Comparison of ENCODE assay signal across 11 cellular contexts in genomic region chr1:153612111-153612754, GRCh38. TPM values are rescaled to one million over a fixed set of nuclear protein-coding genes. Genes with fewer than 3 reads are reported as not detected.
A peak's percentile ranks its signal among the peaks of the same experiment; 100 is the strongest.
DNase-seq lines count a peak whose midpoint lies in the region; ATAC-seq and TF ChIP-seq lines count a peak whose summit lies in the region.
"Had no signal": no experiment of that assay in that cellular context is flagged by ENCODE, and none has a peak within 500 bp of the region (broad histone marks: within the 10 kb centered on the region; RNA-seq: fewer than 3 reads in every experiment).

No MANE protein-coding gene starts in this region.

- peak overlapping the region; percentile 94 for H3K27ac Mint-ChIP-seq in MCF 10A (ENCODE audit: low read depth, unreplicated experiment)
- H3K27ac Mint-ChIP-seq: immature natural killer cell had no signal

- H3K27me3 Mint-ChIP-seq in MCF 10A (ENCODE audit: insufficient read depth, unreplicated experiment), result no peaks in the 10 kb centered on the region

- H3K4me3 ChIP-seq in iPS-20b (ENCODE audit: low read length), result peak overlapping the region; percentile 53; the same call in 1 of the 2 replicates

- peaks cover 27% of the 10 kb centered on the region for H3K4me1 ChIP-seq in iPS-20b (ENCODE audit: insufficient read depth, low read length)

- peak overlapping the region; percentile 90 for H3K4me3 Mint-ChIP-seq in MCF 10A (ENCODE audit: unreplicated experiment)
- H3K4me3 Mint-ChIP-seq: immature natural killer cell had no signal

- H3K36me3 Mint-ChIP-seq in MCF 10A (ENCODE audit: insufficient read depth, unreplicated experiment), result peaks cover 36% of the 10 kb centered on the region
- H3K36me3 Mint-ChIP-seq: immature natural killer cell had no signal

- H3K9me3 Mint-ChIP-seq in MCF 10A (ENCODE audit: unreplicated experiment), result no peaks in the 10 kb centered on the region
- H3K9me3 Mint-ChIP-seq: immature natural killer cell had no signal

- DNase-seq in ELR (ENCODE audit: low read depth) (peak; percentile 31), MCF 10A (ENCODE audit: unreplicated experiment) (peak; percentile 65), sciatic nerve (ENCODE audit: low spot score) (no peak), T-helper 1 cell (no peak), cerebellum (ENCODE audit: low spot score) (no peak), NCI-H1105 treated with DMSO at 0.1 percent for 48 hours (lab: John Stamatoyannopoulos, UW) (no peak), NCI-H2029 (lab: John Stamatoyannopoulos, UW) (no peak)
- DNase-seq: activated T-cell treated with anti-CD3 and anti-CD28 coated beads for 4 hours, immature natural killer cell had no signal

- H3K27me3 ChIP-seq in iPS-20b (ENCODE audit: insufficient read depth, low read length), result no peaks in the 10 kb centered on the region

- H3K27ac ChIP-seq in iPS-20b (ENCODE audit: low read length), result no peak overlapping the region
- H3K27ac ChIP-seq: HL-60 had no signal

- peak overlapping the region; percentile 41; the same call in 1 of the 2 replicates for H3K9ac ChIP-seq in iPS-20b (ENCODE audit: low read depth, low read length)

- H3K4me1 Mint-ChIP-seq in MCF 10A (ENCODE audit: insufficient read depth, unreplicated experiment), result peaks cover 75% of the 10 kb centered on the region
- H3K4me1 Mint-ChIP-seq: immature natural killer cell had no signal

- H3K9me3 ChIP-seq in iPS-20b (ENCODE audit: insufficient read depth, low read depth, low read length), result no peaks in the 10 kb centered on the region

- H3K36me3 ChIP-seq in iPS-20b (ENCODE audit: insufficient read depth, low read depth, low read length), result no peaks in the 10 kb centered on the region

- intact Hi-C loops in MCF 10A (cut with micrococcal nuclease), result no loop called here
- intact Hi-C loops in sciatic nerve (cut with DNase I), result no loop called here

- TF ChIP-seq CTCF in MCF 10A (IDR thresholded peaks at IDR 0.05; ENCODE audit: unreplicated experiment), result no peak

- no TSS peak for BruUV-seq in MCF 10A (replicated peaks; lab: Mats Ljungman, UMichigan)

- CTCF ChIA-PET in MCF 10A (lab: Yijun Ruan, JAX), result interaction anchor here (0.6 to 11.8 kb wide), 18 partner anchors 10 to 358 kb away, joined by 3 to 214 read pairs (median 4); partner anchors contain the start of genes CHTOP, S100A1 and S100A13

- peak; percentile 35 for ATAC-seq in sciatic nerve

- POLR2A ChIA-PET in MCF 10A (lab: Yijun Ruan, JAX), result interaction anchor here (0.5 to 46.1 kb wide), 41 partner anchors 3 to 1620 kb away, joined by 3 to 1272 read pairs (median 7); partner anchors contain the start of genes CHTOP, CREB3L4, GATAD2B and ILF2

RNA-seq across cellular contexts. Expression of gene S100A16, which starts 0.7 kb away (rescaled TPM):
- total RNA-seq in MCF 10A (2022) (1,014 and 1,213 TPM in 2 replicates), sciatic nerve (58.4 TPM), cerebellum (18.1 TPM)

RNA-seq across cellular contexts. Expression of gene S100A14, which starts 3.9 kb away (rescaled TPM):
- total RNA-seq in MCF 10A (2022) (264 and 332 TPM in 2 replicates), sciatic nerve (0.49 TPM), cerebellum (not detected)

RNA-seq across cellular contexts. Expression of gene S100A13, which starts 15.1 kb away (rescaled TPM):
- 210 and 236 TPM in 2 replicates for total RNA-seq in MCF 10A (2022)
- total RNA-seq in sciatic nerve, result 112 TPM
- total RNA-seq in cerebellum, result 5.0 TPM

RNA-seq across cellular contexts. Expression of gene S100A1, which starts 16.0 kb away (rescaled TPM):
- 0.74 TPM in 1 of 2 replicates, not detected in the other for total RNA-seq in MCF 10A (2022)
- total RNA-seq in sciatic nerve, result 99.7 TPM
- total RNA-seq in cerebellum, result 1.5 TPM

RNA-seq across cellular contexts. Expression of gene CHTOP, which starts 21.6 kb away (rescaled TPM):
- total RNA-seq in MCF 10A (2022), result 147 and 156 TPM in 2 replicates
- 66.3 TPM for total RNA-seq in sciatic nerve
- total RNA-seq in cerebellum, result 87.8 TPM

Comparison
In these comparisons a context has a peak if more than half of its experiments do, and no peak if none do; other contexts are left out.
1. DNase-seq: peak in ELR (single experiment) and MCF 10A (single experiment); none in sciatic nerve (single experiment), T-helper 1 cell (0 of 5), cerebellum (single experiment), NCI-H1105 treated with DMSO at 0.1 percent for 48 hours (single experiment) and NCI-H2029 (single experiment).
2. RNA of gene S100A16, which starts 0.7 kb away (total RNA-seq): 1,014 to 1,213 TPM in MCF 10A; 58.4 TPM in sciatic nerve (single experiment) and 18.1 TPM in cerebellum (single experiment); every median in the first group is over 10 times any median in the second.
3. RNA of gene S100A14, which starts 3.9 kb away (total RNA-seq): 264 to 332 TPM in MCF 10A; 0.49 TPM in sciatic nerve (single experiment) and not detected in cerebellum (single experiment); every median in the first group is over 100 times any median in the second.
4. RNA of gene S100A13, which starts 15.1 kb away (total RNA-seq): 210 to 236 TPM in MCF 10A and 112 TPM in sciatic nerve (single experiment); 5.0 TPM in cerebellum (single experiment); every median in the first group is over 10 times any median in the second.